Comparison of ENCODE assay signal across 21 cellular contexts in the genomic region with DNA sequence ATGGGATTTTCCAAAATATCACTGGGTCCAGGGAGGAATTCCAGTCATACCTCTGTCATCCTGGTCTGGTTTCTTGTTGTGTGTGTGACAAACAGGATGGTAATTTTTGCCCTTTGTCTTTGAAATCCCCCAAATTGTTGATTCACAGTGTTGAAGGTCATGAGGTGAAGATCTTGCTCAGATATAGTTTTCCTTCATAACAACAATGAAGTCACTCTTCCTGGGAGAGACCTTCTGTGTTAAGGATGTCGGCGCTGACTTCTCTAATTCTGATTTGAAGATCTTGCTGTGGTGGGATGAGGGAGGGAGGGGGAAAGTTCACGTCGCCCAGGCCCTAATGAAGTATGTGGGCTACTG. TPM values are rescaled to one million over a fixed set of nuclear protein-coding genes. Genes with fewer than 3 reads are reported as not detected.
DNase-seq lines count a peak whose midpoint lies in the region; ATAC-seq and TF ChIP-seq lines count a peak whose summit lies in the region.
"Had no signal": no experiment of that assay in that cellular context is flagged by ENCODE, and none has a peak within 500 bp of the region (broad histone marks: within the 10 kb centered on the region; RNA-seq: fewer than 3 reads in every experiment).

No MANE protein-coding gene starts in this region.

- H3K27ac Mint-ChIP-seq in activated T-helper 17 cell treated with anti-CD3 and anti-CD28 coated beads, Interleukin-2, amount 50 U/mL, for 72 hours: peak overlapping the region; percentile 96
- H3K27ac Mint-ChIP-seq: endodermal cell, nephron, progenitor cell of endocrine pancreas had no signal

- H3K27me3 Mint-ChIP-seq in activated T-helper 17 cell treated with anti-CD3 and anti-CD28 coated beads, Interleukin-2, amount 50 U/mL, for 72 hours: no peaks in the 10 kb centered on the region

- ATAC-seq in activated T-helper 17 cell treated with anti-CD3 and anti-CD28 coated beads, Interleukin-2, amount 50 U/mL, for 72 hours (replicated peaks): peak; percentile 76

- no peaks in the 10 kb centered on the region for H3K9me3 Mint-ChIP-seq in activated T-helper 17 cell treated with anti-CD3 and anti-CD28 coated beads, Interleukin-2, amount 50 U/mL, for 72 hours
- H3K9me3 Mint-ChIP-seq: endodermal cell, nephron had no signal

- no peak overlapping the region for H3K27ac ChIP-seq in colonic mucosa
- H3K27ac ChIP-seq: BLaER1, tibial nerve had no signal

- H3K36me3 Mint-ChIP-seq in activated T-helper 17 cell treated with anti-CD3 and anti-CD28 coated beads, Interleukin-2, amount 50 U/mL, for 72 hours (ENCODE audit: low read depth): peaks cover 95% of the 10 kb centered on the region

- intact Hi-C loops in colonic mucosa (cut with DNase I): no loop called here

- no peak for TF ChIP-seq CTCF in colonic mucosa (IDR thresholded peaks at IDR 0.05)

- peaks cover 23% of the 10 kb centered on the region for H3K4me1 Mint-ChIP-seq in activated T-helper 17 cell treated with anti-CD3 and anti-CD28 coated beads, Interleukin-2, amount 50 U/mL, for 72 hours

- no peaks in the 10 kb centered on the region for H3K36me3 ChIP-seq in colonic mucosa
- H3K36me3 ChIP-seq: tibial nerve had no signal

- H3K9ac ChIP-seq in colonic mucosa (ENCODE audit: low read depth in 2 of 2, low read length in 2 of 2): no peak overlapping the region
- H3K9ac ChIP-seq: BLaER1 had no signal

- peak overlapping the region; percentile 60 for H3K4me3 Mint-ChIP-seq in activated T-helper 17 cell treated with anti-CD3 and anti-CD28 coated beads, Interleukin-2, amount 50 U/mL, for 72 hours
- H3K4me3 Mint-ChIP-seq: endodermal cell, nephron had no signal

- no peaks in the 10 kb centered on the region for H3K27me3 ChIP-seq in colonic mucosa
- H3K27me3 ChIP-seq: BLaER1, tibial nerve had no signal

- DNase-seq in CD1c-positive myeloid dendritic cell (ENCODE audit: extremely low spot score): peak; percentile 50
- DNase-seq in Daoy (ENCODE audit: low read depth): peak; percentile 34
- DNase-seq in kidney tubule cell (ENCODE audit: low spot score): peak; percentile 25
- no peak for DNase-seq in NCI-H226
- no peak for DNase-seq in colonic mucosa
- no peak for DNase-seq in NCI-H69 (lab: John Stamatoyannopoulos, UW)
- DNase-seq: anterior cingulate cortex, cerebellar nuclear complex, DMS53, endodermal cell, hippocampal formation, kidney, NCI-H146, SHP77 treated with DMSO at 0.1 percent for 48 hours, T-helper 2 cell had no signal

- H3K4me3 ChIP-seq in colonic mucosa: no peak overlapping the region
- H3K4me3 ChIP-seq: BLaER1, smooth muscle cell, tibial nerve had no signal

- no peaks in the 10 kb centered on the region for H3K9me3 ChIP-seq in colonic mucosa
- H3K9me3 ChIP-seq: BLaER1, tibial nerve had no signal

- no peaks in the 10 kb centered on the region for H3K4me1 ChIP-seq in colonic mucosa

RNA-seq across cellular contexts. Expression of a gene that starts 32.2 kb away (rescaled TPM):
- 52.1 and 66.0 TPM in 2 replicates for total RNA-seq in Daoy (2014; rRNA removed; shearing (Covaris generic))
- 10 to 100 TPM; 24.4 to 27.0 TPM for total RNA-seq in activated T-helper 17 cell treated with anti-CD3 and anti-CD28 coated beads, Interleukin-2, amount 50 U/mL, for 72 hours
- 100 to 1,000 TPM; 112 to 144 TPM for total RNA-seq in colonic mucosa

RNA-seq across cellular contexts. Expression of a gene that starts 59.5 kb away (rescaled TPM):
- 0.23 and 0.83 TPM in 2 replicates for total RNA-seq in Daoy (2014; rRNA removed; shearing (Covaris generic))
- total RNA-seq in activated T-helper 17 cell treated with anti-CD3 and anti-CD28 coated beads, Interleukin-2, amount 50 U/mL, for 72 hours: 10 to 100 TPM; 69.0 to 75.5 TPM
- total RNA-seq in colonic mucosa: 1 to 10 TPM; 4.7 to 5.7 TPM
- total RNA-seq: smooth muscle cell had no signal

Comparison
In these comparisons a context has a peak if more than half of its experiments do, and no peak if none do; other contexts are left out.
1. DNase-seq: peak in CD1c-positive myeloid dendritic cell (single experiment), Daoy (single experiment) and kidney tubule cell (single experiment); none in NCI-H226 (single experiment), colonic mucosa (single experiment) and NCI-H69 (single experiment).
2. RNA of a gene that starts 59.5 kb away (total RNA-seq): 69.0 to 75.5 TPM in activated T-helper 17 cell treated with anti-CD3 and anti-CD28 coated beads, Interleukin-2, amount 50 U/mL, for 72 hours; 4.7 to 5.7 TPM in colonic mucosa and 0.23 to 0.83 TPM in Daoy; every median in the first group is over 10 times any median in the second.